Comparison of ENCODE assay signal across 1 cellular context in the genomic region with DNA sequence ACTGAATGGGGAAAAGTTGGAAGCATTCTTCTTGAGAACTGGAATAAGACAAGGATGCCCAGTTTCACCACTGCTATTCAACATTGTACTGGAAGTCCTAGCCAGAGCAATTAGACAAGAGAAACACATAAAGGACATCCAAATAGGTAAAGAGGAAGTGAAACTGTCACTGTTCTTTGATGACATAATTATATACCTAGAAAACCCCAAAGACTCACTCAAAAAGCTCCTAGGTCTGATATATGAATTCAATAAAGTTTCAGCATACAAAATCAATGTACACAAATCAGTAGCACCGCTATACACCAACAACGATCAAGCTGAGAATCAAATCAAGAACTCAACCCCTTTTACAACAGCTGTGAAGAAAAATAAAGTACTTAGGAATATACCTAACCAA.
TF ChIP-seq lines count a peak whose summit lies in the region.

No MANE protein-coding gene starts in this region.

TF ChIP-seq in GM12878, 131 proteins besides CTCF, POLR2A, EP300 and RAD21 (continued from another document and continues in another):
- TF ChIP-seq CUX1 (IDR thresholded peaks at IDR 0.05; ENCODE audit: insufficient replicate concordance, low read depth, low read length) (no peak), CBX5 (IDR thresholded peaks at IDR 0.05; ENCODE audit: low read depth) (no peak), RCOR1 (conservative IDR thresholded peaks at IDR 0.05; ENCODE audit: low read depth, low read length) (no peak), SIX5 (IDR thresholded peaks at IDR 0.05; ENCODE audit: low read depth, low read length, severe bottlenecking) (no peak), STAT3 (IDR thresholded peaks at IDR 0.05; ENCODE audit: low read depth, low read length) (no peak), MTA2 (IDR thresholded peaks at IDR 0.05; ENCODE audit: low read depth) (peak; percentile 90), MEF2B (IDR thresholded peaks at IDR 0.05; ENCODE audit: partially characterized antibody, poor library complexity, severe bottlenecking) (peak; percentile 50), FOXK2 (IDR thresholded peaks at IDR 0.05) (no peak), NR2C1 (IDR thresholded peaks at IDR 0.05) (no peak), CEBPB (IDR thresholded peaks at IDR 0.05; ENCODE audit: borderline replicate concordance in 1 of 2, low read depth in 2 of 2, low read length in 2 of 2) (no peak), SREBF1 (IDR thresholded peaks at IDR 0.05; ENCODE audit: low read length) (no peak), YBX1 (IDR thresholded peaks at IDR 0.05) (no peak), ZBTB40 (IDR thresholded peaks at IDR 0.05; ENCODE audit: borderline replicate concordance) (peak; percentile 97), ATF3 (IDR thresholded peaks at IDR 0.05; ENCODE audit: borderline replicate concordance, extremely low read depth, low read depth, low read length) (no peak), IRF4 (IDR thresholded peaks at IDR 0.05; ENCODE audit: low read depth, low read length) (peak; percentile 87), TAF1 (IDR thresholded peaks at IDR 0.05; ENCODE audit: borderline replicate concordance, low read depth, low read length) (no peak), BMI1 (IDR thresholded peaks at IDR 0.05; ENCODE audit: borderline replicate concordance) (no peak; the same call in 1 of the 2 replicates), ETV6 (conservative IDR thresholded peaks at IDR 0.05 in 1 of 2, IDR thresholded peaks at IDR 0.05 in 1 of 2; ENCODE audit: borderline replicate concordance in 1 of 2, low read depth in 1 of 2) (no peak; a peak in 1 of 4 replicates), NFIC (IDR thresholded peaks at IDR 0.05; ENCODE audit: low read depth, low read length) (peak; percentile 57; the same call in 1 of the 2 replicates), RELB (IDR thresholded peaks at IDR 0.05; ENCODE audit: low read depth) (peak; percentile 41; the same call in 1 of the 2 replicates), BCL3 (IDR thresholded peaks at IDR 0.05; ENCODE audit: borderline replicate concordance, insufficient read depth, low read depth, low read length, poor library complexity, severe bottlenecking) (no peak)
- TF ChIP-seq, protein P1, sequence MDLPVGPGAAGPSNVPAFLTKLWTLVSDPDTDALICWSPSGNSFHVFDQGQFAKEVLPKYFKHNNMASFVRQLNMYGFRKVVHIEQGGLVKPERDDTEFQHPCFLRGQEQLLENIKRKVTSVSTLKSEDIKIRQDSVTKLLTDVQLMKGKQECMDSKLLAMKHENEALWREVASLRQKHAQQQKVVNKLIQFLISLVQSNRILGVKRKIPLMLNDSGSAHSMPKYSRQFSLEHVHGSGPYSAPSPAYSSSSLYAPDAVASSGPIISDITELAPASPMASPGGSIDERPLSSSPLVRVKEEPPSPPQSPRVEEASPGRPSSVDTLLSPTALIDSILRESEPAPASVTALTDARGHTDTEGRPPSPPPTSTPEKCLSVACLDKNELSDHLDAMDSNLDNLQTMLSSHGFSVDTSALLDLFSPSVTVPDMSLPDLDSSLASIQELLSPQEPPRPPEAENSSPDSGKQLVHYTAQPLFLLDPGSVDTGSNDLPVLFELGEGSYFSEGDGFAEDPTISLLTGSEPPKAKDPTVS (IDR thresholded peaks at IDR 0.05; ENCODE audit: low read depth, low read length), result no peak
- TF ChIP-seq, protein P2, sequence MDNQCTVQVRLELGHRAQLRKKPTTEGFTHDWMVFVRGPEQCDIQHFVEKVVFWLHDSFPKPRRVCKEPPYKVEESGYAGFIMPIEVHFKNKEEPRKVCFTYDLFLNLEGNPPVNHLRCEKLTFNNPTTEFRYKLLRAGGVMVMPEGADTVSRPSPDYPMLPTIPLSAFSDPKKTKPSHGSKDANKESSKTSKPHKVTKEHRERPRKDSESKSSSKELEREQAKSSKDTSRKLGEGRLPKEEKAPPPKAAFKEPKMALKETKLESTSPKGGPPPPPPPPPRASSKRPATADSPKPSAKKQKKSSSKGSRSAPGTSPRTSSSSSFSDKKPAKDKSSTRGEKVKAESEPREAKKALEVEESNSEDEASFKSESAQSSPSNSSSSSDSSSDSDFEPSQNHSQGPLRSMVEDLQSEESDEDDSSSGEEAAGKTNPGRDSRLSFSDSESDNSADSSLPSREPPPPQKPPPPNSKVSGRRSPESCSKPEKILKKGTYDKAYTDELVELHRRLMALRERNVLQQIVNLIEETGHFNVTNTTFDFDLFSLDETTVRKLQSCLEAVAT (IDR thresholded peaks at IDR 0.05), result no peak
- TF ChIP-seq, protein P3, sequence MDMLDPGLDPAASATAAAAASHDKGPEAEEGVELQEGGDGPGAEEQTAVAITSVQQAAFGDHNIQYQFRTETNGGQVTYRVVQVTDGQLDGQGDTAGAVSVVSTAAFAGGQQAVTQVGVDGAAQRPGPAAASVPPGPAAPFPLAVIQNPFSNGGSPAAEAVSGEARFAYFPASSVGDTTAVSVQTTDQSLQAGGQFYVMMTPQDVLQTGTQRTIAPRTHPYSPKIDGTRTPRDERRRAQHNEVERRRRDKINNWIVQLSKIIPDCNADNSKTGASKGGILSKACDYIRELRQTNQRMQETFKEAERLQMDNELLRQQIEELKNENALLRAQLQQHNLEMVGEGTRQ (IDR thresholded peaks at IDR 0.05; ENCODE audit: borderline replicate concordance, low read depth, low read length), result no peak
- TF ChIP-seq, protein P4, sequence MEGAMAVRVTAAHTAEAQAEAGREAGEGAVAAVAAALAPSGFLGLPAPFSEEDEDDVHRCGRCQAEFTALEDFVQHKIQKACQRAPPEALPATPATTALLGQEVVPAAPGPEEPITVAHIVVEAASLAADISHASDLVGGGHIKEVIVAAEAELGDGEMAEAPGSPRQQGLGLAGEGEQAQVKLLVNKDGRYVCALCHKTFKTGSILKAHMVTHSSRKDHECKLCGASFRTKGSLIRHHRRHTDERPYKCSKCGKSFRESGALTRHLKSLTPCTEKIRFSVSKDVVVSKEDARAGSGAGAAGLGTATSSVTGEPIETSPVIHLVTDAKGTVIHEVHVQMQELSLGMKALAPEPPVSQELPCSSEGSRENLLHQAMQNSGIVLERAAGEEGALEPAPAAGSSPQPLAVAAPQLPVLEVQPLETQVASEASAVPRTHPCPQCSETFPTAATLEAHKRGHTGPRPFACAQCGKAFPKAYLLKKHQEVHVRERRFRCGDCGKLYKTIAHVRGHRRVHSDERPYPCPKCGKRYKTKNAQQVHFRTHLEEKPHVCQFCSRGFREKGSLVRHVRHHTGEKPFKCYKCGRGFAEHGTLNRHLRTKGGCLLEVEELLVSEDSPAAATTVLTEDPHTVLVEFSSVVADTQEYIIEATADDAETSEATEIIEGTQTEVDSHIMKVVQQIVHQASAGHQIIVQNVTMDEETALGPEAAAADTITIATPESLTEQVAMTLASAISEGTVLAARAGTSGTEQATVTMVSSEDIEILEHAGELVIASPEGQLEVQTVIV (IDR thresholded peaks at IDR 0.05; ENCODE audit: borderline replicate concordance, partially characterized antibody), result no peak
- TF ChIP-seq, protein P5, sequence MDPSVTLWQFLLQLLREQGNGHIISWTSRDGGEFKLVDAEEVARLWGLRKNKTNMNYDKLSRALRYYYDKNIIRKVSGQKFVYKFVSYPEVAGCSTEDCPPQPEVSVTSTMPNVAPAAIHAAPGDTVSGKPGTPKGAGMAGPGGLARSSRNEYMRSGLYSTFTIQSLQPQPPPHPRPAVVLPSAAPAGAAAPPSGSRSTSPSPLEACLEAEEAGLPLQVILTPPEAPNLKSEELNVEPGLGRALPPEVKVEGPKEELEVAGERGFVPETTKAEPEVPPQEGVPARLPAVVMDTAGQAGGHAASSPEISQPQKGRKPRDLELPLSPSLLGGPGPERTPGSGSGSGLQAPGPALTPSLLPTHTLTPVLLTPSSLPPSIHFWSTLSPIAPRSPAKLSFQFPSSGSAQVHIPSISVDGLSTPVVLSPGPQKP (IDR thresholded peaks at IDR 0.05; ENCODE audit: low read depth, low read length), result no peak
- TF ChIP-seq, protein P6, sequence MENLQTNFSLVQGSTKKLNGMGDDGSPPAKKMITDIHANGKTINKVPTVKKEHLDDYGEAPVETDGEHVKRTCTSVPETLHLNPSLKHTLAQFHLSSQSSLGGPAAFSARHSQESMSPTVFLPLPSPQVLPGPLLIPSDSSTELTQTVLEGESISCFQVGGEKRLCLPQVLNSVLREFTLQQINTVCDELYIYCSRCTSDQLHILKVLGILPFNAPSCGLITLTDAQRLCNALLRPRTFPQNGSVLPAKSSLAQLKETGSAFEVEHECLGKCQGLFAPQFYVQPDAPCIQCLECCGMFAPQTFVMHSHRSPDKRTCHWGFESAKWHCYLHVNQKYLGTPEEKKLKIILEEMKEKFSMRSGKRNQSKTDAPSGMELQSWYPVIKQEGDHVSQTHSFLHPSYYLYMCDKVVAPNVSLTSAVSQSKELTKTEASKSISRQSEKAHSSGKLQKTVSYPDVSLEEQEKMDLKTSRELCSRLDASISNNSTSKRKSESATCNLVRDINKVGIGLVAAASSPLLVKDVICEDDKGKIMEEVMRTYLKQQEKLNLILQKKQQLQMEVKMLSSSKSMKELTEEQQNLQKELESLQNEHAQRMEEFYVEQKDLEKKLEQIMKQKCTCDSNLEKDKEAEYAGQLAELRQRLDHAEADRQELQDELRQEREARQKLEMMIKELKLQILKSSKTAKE (IDR thresholded peaks at IDR 0.05; ENCODE audit: low read depth, poor library complexity, severe bottlenecking), result peak; percentile 38
